Comparison of ENCODE assay signal across 23 cellular contexts in genomic region chr1:156886583-156887302, GRCh38. TPM values are rescaled to one million over a fixed set of nuclear protein-coding genes. Genes with fewer than 3 reads are reported as not detected.
DNase-seq lines count a peak whose midpoint lies in the region; ATAC-seq, FAIRE-seq and TF ChIP-seq lines count a peak whose summit lies in the region.
"Had no signal": no experiment of that assay in that cellular context is flagged by ENCODE, and none has a peak within 500 bp of the region (broad histone marks: within the 10 kb centered on the region; RNA-seq: fewer than 3 reads in every experiment).

No MANE protein-coding gene starts in this region.

- CTCF ChIA-PET in K562 (lab: Yijun Ruan, JAX; ENCODE audit: low intra/inter-chr PET ratio) = no interaction called here

- H3K9me2 ChIP-seq in GM23338 (ENCODE audit: insufficient read depth) = no peaks in the 10 kb centered on the region

- H3K27me3 ChIP-seq in GM23338 (ENCODE audit: insufficient read depth) = peaks cover 57% of the 10 kb centered on the region
- H3K27me3 ChIP-seq in K562 (ENCODE audit: control insufficient read depth in 2 of 2, insufficient read depth in 2 of 2, low read length in 2 of 2) = no peaks in the 10 kb centered on the region
- H3K27me3 ChIP-seq in effector memory CD4-positive, alpha-beta T cell (replicated peaks; ENCODE audit: control insufficient read depth, insufficient read depth, low read length, poor library complexity, severe bottlenecking) = no peaks in the 10 kb centered on the region
- H3K27me3 ChIP-seq: testis, vagina had no signal

- H3K4me3 Mint-ChIP-seq in GM23338 (peak overlapping the region; percentile 47; the same call in 2 of the 3 replicates), nephron (peak overlapping the region in 2 of 3 experiments; percentile 18 to 38)
- H3K4me3 Mint-ChIP-seq: CD4-positive, alpha-beta T cell; T-helper 1 cell treated with Interleukin-12 subunit alpha and Interleukin-12 subunit beta and Interleukin-4 antibody, amounts not matched to agents 30 μg/mL and 1 μg/mL, for 36 hours had no signal

- H3K4me1 Mint-ChIP-seq in GM23338 = peaks cover 56% of the 10 kb centered on the region
- peaks cover 58% of the 10 kb centered on the region for H3K4me1 Mint-ChIP-seq in nephron

- no TSS peak for BruUV-seq in K562 (replicated peaks; lab: Mats Ljungman, UMichigan)

- no peaks in the 10 kb centered on the region for H3F3A ChIP-seq in GM23338 (replicated peaks; ENCODE audit: low read depth)

- H2AFZ ChIP-seq in GM23338 = no peak overlapping the region
- H2AFZ ChIP-seq in K562 (ENCODE audit: low read depth, low read length) = no peak overlapping the region

- no peak for TF ChIP-seq POLR2A in K562 (conservative IDR thresholded peaks at IDR 0.05)

- 16% methylated on average over 5 of the region's 7 CpGs for WGBS in K562 (ENCODE audit: insufficient coverage, low coverage, missing lambda C conversion rate)

- intact Hi-C loops in K562 (cut with micrococcal nuclease) = no loop called here

- TF ChIP-seq CTCF in GM23338 (conservative IDR thresholded peaks at IDR 0.05; ENCODE audit: low read depth in 2 of 2) (no peak), K562 (IDR thresholded peaks at IDR 0.05 in 2 of 3, conservative IDR thresholded peaks at IDR 0.05 in 1 of 3; ENCODE audit: insufficient read depth in 2 of 3, low read depth in 1 of 3, low read length in 3 of 3) (no peak), nephron (IDR thresholded peaks at IDR 0.05; ENCODE audit: unreplicated experiment in 3 of 3) (no peak)

- H3K36me3 ChIP-seq in GM23338 (ENCODE audit: insufficient read depth) (no peaks in the 10 kb centered on the region), K562 (ENCODE audit: control insufficient read depth, insufficient read depth, low read length) (no peaks in the 10 kb centered on the region)
- H3K36me3 ChIP-seq in effector memory CD4-positive, alpha-beta T cell (ENCODE audit: control insufficient read depth, insufficient read depth, low read length) = no peaks in the 10 kb centered on the region
- H3K36me3 ChIP-seq: SJSA1, vagina had no signal

- H3K9me3 ChIP-seq in K562 (replicated peaks; ENCODE audit: control insufficient read depth, insufficient read depth, low read depth, low read length) = no peaks in the 10 kb centered on the region
- H3K9me3 ChIP-seq in effector memory CD4-positive, alpha-beta T cell (ENCODE audit: control insufficient read depth, low read length) = no peaks in the 10 kb centered on the region
- H3K9me3 ChIP-seq: psoas muscle, SJSA1, testis, vagina had no signal

- FAIRE-seq in K562 (lab: Jason Lieb, UNC) = peak; percentile 42
- FAIRE-seq: RCC 7860 had no signal

- no peaks in the 10 kb centered on the region for H3K9me3 Mint-ChIP-seq in GM23338
- H3K9me3 Mint-ChIP-seq in nephron = no peaks in the 10 kb centered on the region
- H3K9me3 Mint-ChIP-seq: CD4-positive, alpha-beta T cell; T-helper 1 cell treated with Interleukin-12 subunit alpha and Interleukin-12 subunit beta and Interleukin-4 antibody, amounts not matched to agents 30 μg/mL and 1 μg/mL, for 36 hours had no signal

- H4K20me1 ChIP-seq in GM23338 (replicated peaks; ENCODE audit: insufficient read depth) = no peaks in the 10 kb centered on the region
- no peaks in the 10 kb centered on the region for H4K20me1 ChIP-seq in K562 (replicated peaks; ENCODE audit: control insufficient read depth, insufficient read depth, low read length)

- in situ Hi-C loops in K562 (cut with MboI) = no loop called here

- no peak for ATAC-seq in GM23338
- no peak for ATAC-seq in K562
- ATAC-seq in GM19351 (IDR thresholded peaks at IDR 0.05; ENCODE audit: unreplicated experiment) = no peak
- ATAC-seq: psoas muscle had no signal

- H3K9me1 ChIP-seq in K562 (ENCODE audit: control insufficient read depth, insufficient read depth, low read length) = no peaks in the 10 kb centered on the region

- no peak overlapping the region for H3K27ac ChIP-seq in GM23338 (ENCODE audit: low read depth)
- H3K27ac ChIP-seq in K562 (ENCODE audit: extremely low read depth, low read depth, low read length) = no peak overlapping the region
- no peak overlapping the region for H3K27ac ChIP-seq in effector memory CD4-positive, alpha-beta T cell (ENCODE audit: insufficient read depth, low read length, poor library complexity, severe bottlenecking)
- H3K27ac ChIP-seq: 22Rv1, psoas muscle, SJSA1, testis, vagina had no signal

- no peak overlapping the region for H3K27ac Mint-ChIP-seq in GM23338
- H3K27ac Mint-ChIP-seq in nephron = peak overlapping the region; percentile 58 to 89 (median 75)
- H3K27ac Mint-ChIP-seq: CD4-positive, alpha-beta T cell; T-helper 1 cell treated with Interleukin-12 subunit alpha and Interleukin-12 subunit beta and Interleukin-4 antibody, amounts not matched to agents 30 μg/mL and 1 μg/mL, for 36 hours had no signal

- peaks cover 20% of the 10 kb centered on the region; the same call in 1 of the 2 replicates for H3K4me1 ChIP-seq in GM23338 (ENCODE audit: insufficient read depth)
- H3K4me1 ChIP-seq in K562 (replicated peaks in 1 of 2; ENCODE audit: control insufficient read depth in 2 of 2, insufficient read depth in 2 of 2, low read length in 2 of 2) = peaks cover 11 to 20% of the 10 kb centered on the region in 2 experiments; a peak in 4 of 5 replicates
- no peaks in the 10 kb centered on the region for H3K4me1 ChIP-seq in effector memory CD4-positive, alpha-beta T cell (ENCODE audit: control insufficient read depth, insufficient read depth, low read length, poor library complexity, severe bottlenecking)
- H3K4me1 ChIP-seq: psoas muscle, SJSA1, testis, vagina had no signal

- TF ChIP-seq EP300 in K562 (IDR thresholded peaks at IDR 0.05; ENCODE audit: low read length) = no peak

- no peaks in the 10 kb centered on the region; the same call in 2 of the 3 replicates for H3K36me3 Mint-ChIP-seq in GM23338 (ENCODE audit: low read depth)
- H3K36me3 Mint-ChIP-seq in nephron (ENCODE audit: low read depth) = no peaks in the 10 kb centered on the region

- no peak overlapping the region; a peak in 1 of 4 replicates for H3K9ac ChIP-seq in K562 (ENCODE audit: insufficient read depth in 1 of 2, low read depth in 2 of 2, low read length in 2 of 2)

- H3K27me3 Mint-ChIP-seq in GM23338 (ENCODE audit: insufficient read depth, low read depth, poor library complexity) (peaks cover 43% of the 10 kb centered on the region), nephron (ENCODE audit: low read depth) (peaks cover 42% of the 10 kb centered on the region)

- no peak for TF ChIP-seq RAD21 in K562 (CRISPR knock-in tag; conservative IDR thresholded peaks at IDR 0.05 in 1 of 2, IDR thresholded peaks at IDR 0.05 in 1 of 2)

- POLR2A ChIA-PET in K562 (lab: Yijun Ruan, JAX) = interaction anchor here (0.5 to 1.1 kb wide), 3 partner anchors 13 to 232 kb away, joined by 3 to 6 read pairs (median 4); no protein-coding TSS in a partner anchor

- H3K4me3 ChIP-seq in GM23338 (peak overlapping the region; percentile 38; the same call in 1 of the 2 replicates), K562 (no peak overlapping the region)
- H3K4me3 ChIP-seq in effector memory CD4-positive, alpha-beta T cell (ENCODE audit: insufficient read depth, low read depth, low read length, poor library complexity, severe bottlenecking) = no peak overlapping the region
- H3K4me3 ChIP-seq: psoas muscle, SJSA1, testis, vagina had no signal

- DNase-seq in DMS53 (lab: John Stamatoyannopoulos, UW) (peak; percentile 23), DMS53 treated with DMSO at 0.1 percent for 48 hours (lab: John Stamatoyannopoulos, UW; ENCODE audit: unreplicated experiment) (no peak), GM23338 (ENCODE audit: low spot score) (no peak), K562 (ENCODE audit: extremely low read depth in 1 of 4, low spot score in 3 of 4) (no peak), RKO (ENCODE audit: low spot score) (no peak)
- no peak for DNase-seq in effector memory CD4-positive, alpha-beta T cell
- DNase-seq: activated effector memory CD4-positive, alpha-beta T cell treated with anti-CD3 and anti-CD28 coated beads, Interleukin-2, amount 50 U/mL, for 16 hours; CD4-positive, alpha-beta T cell; IMR-90; NCI-H1048; NCI-H187; psoas muscle; stimulated activated naive CD4-positive, alpha-beta T cell treated with Interleukin-2 at 50 U/mL for 16 hours; testis had no signal

- H3K4me2 ChIP-seq in GM23338 = peak overlapping the region; percentile 65; the same call in 1 of the 2 replicates
- H3K4me2 ChIP-seq in K562 (ENCODE audit: insufficient read depth, low read length) = no peak overlapping the region

- H3K79me2 ChIP-seq in GM23338 (replicated peaks; ENCODE audit: insufficient read depth) (no peaks in the 10 kb centered on the region), K562 (ENCODE audit: control insufficient read depth, insufficient read depth, low read length) (no peaks in the 10 kb centered on the region)

RNA-seq across cellular contexts. Expression of gene PEAR1, which starts 6.8 kb away (rescaled TPM):
- 0.28 and 0.47 TPM in 2 replicates for total RNA-seq in GM23338 (2014; rRNA removed; shearing (Covaris generic))
- polyA plus RNA-seq in GM23338 (2016; fragmentation: Nextera tagmentation; extraction: Ambion mirVana) (0.10 and 0.47 TPM in 2 replicates), K562 (2011; rRNA removed) (13.9 and 16.6 TPM in 2 replicates), K562 (2014; fragmentation: Illumina TruSeq; extraction: Trizol) (6.8 and 9.8 TPM in 2 replicates), K562 (2014; fragmentation: Nextera tagmentation; extraction: Ambion mirVana) (1 to 10 TPM in 1 of 2 experiments, under 1 TPM in 1; 0.87 to 1.1 TPM), K562 (2014; rRNA removed) (7.0 and 9.1 TPM in 2 replicates)
- 6.2 and 13.8 TPM in 2 replicates for total RNA-seq in K562 (2011; cell fraction: chromatin; rRNA removed; ENCODE audit: low replicate concordance)
- 11.7 and 12.5 TPM in 2 replicates for total RNA-seq in K562 (2011; cell fraction: nucleolus; rRNA removed)
- 6.5 and 7.2 TPM in 2 replicates for total RNA-seq in K562 (2011; cell fraction: nucleoplasm; rRNA removed)
- total RNA-seq in K562 (2014; rRNA removed) (6.4 and 12.7 TPM in 2 replicates), K562 (2014; rRNA removed; fragmentation: Illumina TruSeq; extraction: Trizol) (2.5 and 2.6 TPM in 2 replicates), K562 (2015; rRNA removed; fragmentation: Illumina TruSeq; extraction: Trizol) (5.9 and 6.0 TPM in 2 replicates), K562 (2021) (5.2 and 6.1 TPM in 2 replicates)
- polyA plus RNA-seq in K562 (2011; cell fraction: cytosol; rRNA removed) = 17.4 and 33.0 TPM in 2 replicates
- 30.0 and 34.3 TPM in 2 replicates for polyA plus RNA-seq in K562 (2011; cell fraction: nucleus; rRNA removed)
- 5.5 and 7.2 TPM in 2 replicates for polyA plus RNA-seq in K562 (2012)
- polyA minus RNA-seq in K562 (2011; rRNA and poly(A)+ RNA removed) = 6.3 and 7.1 TPM in 2 replicates
- 7.3 and 8.2 TPM in 2 replicates for polyA minus RNA-seq in K562 (2011; cell fraction: cytosol; rRNA and poly(A)+ RNA removed)
- polyA minus RNA-seq in K562 (2011; cell fraction: nucleus; rRNA and poly(A)+ RNA removed) = 6.3 and 12.1 TPM in 2 replicates
- total RNA-seq: H4 had no signal

RNA-seq across cellular contexts. Expression of gene NTRK1, which starts 26.1 kb away (rescaled TPM):
- 0.08 and 0.42 TPM in 2 replicates for total RNA-seq in GM23338 (2014; rRNA removed; shearing (Covaris generic))
- 0.23 and 0.45 TPM in 2 replicates for polyA plus RNA-seq in GM23338 (2016; fragmentation: Nextera tagmentation; extraction: Ambion mirVana)
- total RNA-seq in K562 (2011; cell fraction: chromatin; rRNA removed; ENCODE audit: low replicate concordance) = 54.2 and 208 TPM in 2 replicates
- 116 and 182 TPM in 2 replicates for total RNA-seq in K562 (2011; cell fraction: nucleolus; rRNA removed)
- 78.5 and 79.4 TPM in 2 replicates for total RNA-seq in K562 (2011; cell fraction: nucleoplasm; rRNA removed)
- 22.4 and 23.1 TPM in 2 replicates for total RNA-seq in K562 (2014; rRNA removed)
- 3.3 and 4.8 TPM in 2 replicates for total RNA-seq in K562 (2014; rRNA removed; fragmentation: Illumina TruSeq; extraction: Trizol)
- 4.0 and 4.2 TPM in 2 replicates for total RNA-seq in K562 (2015; rRNA removed; fragmentation: Illumina TruSeq; extraction: Trizol)
- 28.0 and 30.0 TPM in 2 replicates for total RNA-seq in K562 (2021)
- polyA plus RNA-seq in K562 (2011; rRNA removed) = 18.2 and 21.5 TPM in 2 replicates
- polyA plus RNA-seq in K562 (2011; cell fraction: cytosol; rRNA removed) = 16.8 and 66.3 TPM in 2 replicates
- 93.6 and 258 TPM in 2 replicates for polyA plus RNA-seq in K562 (2011; cell fraction: nucleus; rRNA removed)
- 23.1 and 95.0 TPM in 2 replicates for polyA plus RNA-seq in K562 (2012)
- 7.9 and 16.1 TPM in 2 replicates for polyA plus RNA-seq in K562 (2014; fragmentation: Illumina TruSeq; extraction: Trizol)
- polyA plus RNA-seq in K562 (2014; fragmentation: Nextera tagmentation; extraction: Ambion mirVana) = 1 to 10 TPM in 1 of 2 experiments, under 1 TPM in 1; 0.46 to 2.3 TPM
- polyA plus RNA-seq in K562 (2014; rRNA removed) = 23.3 and 26.2 TPM in 2 replicates
- 5.4 and 15.6 TPM in 2 replicates for polyA minus RNA-seq in K562 (2011; rRNA and poly(A)+ RNA removed)
- 13.1 and 24.5 TPM in 2 replicates for polyA minus RNA-seq in K562 (2011; cell fraction: cytosol; rRNA and poly(A)+ RNA removed)
- polyA minus RNA-seq in K562 (2011; cell fraction: nucleus; rRNA and poly(A)+ RNA removed) = 19.4 and 42.9 TPM in 2 replicates
- total RNA-seq: IMR-90, lung microvascular endothelial cell, SJSA1 had no signal
- polyA plus RNA-seq: IMR-90 had no signal

RNA-seq across cellular contexts. Expression of gene INSRR, which starts 27.8 kb away (rescaled TPM):
- total RNA-seq in GM23338 (2014; rRNA removed; shearing (Covaris generic)) = not detected in 2 replicates
- polyA plus RNA-seq in GM23338 (2016; fragmentation: Nextera tagmentation; extraction: Ambion mirVana) (not detected in 2 replicates), K562 (2011; rRNA removed) (0.06 and 0.07 TPM in 2 replicates), K562 (2014; fragmentation: Illumina TruSeq; extraction: Trizol) (0.03 and 0.06 TPM in 2 replicates), K562 (2014; fragmentation: Nextera tagmentation; extraction: Ambion mirVana) (not detected), K562 (2014; rRNA removed) (0.07 and 0.12 TPM in 2 replicates)
- total RNA-seq in K562 (2011; cell fraction: chromatin; rRNA removed; ENCODE audit: low replicate concordance) = 0.14 and 1.6 TPM in 2 replicates
- total RNA-seq in K562 (2011; cell fraction: nucleolus; rRNA removed) = 0.66 and 0.67 TPM in 2 replicates
- 0.44 and 0.46 TPM in 2 replicates for total RNA-seq in K562 (2011; cell fraction: nucleoplasm; rRNA removed)
- total RNA-seq in K562 (2014; rRNA removed) (0.08 TPM in 1 of 2 replicates, not detected in the other), K562 (2014; rRNA removed; fragmentation: Illumina TruSeq; extraction: Trizol) (0.04 TPM in 1 of 2 replicates, not detected in the other), K562 (2015; rRNA removed; fragmentation: Illumina TruSeq; extraction: Trizol) (0.04 and 0.07 TPM in 2 replicates), K562 (2021) (0.18 TPM in 2 replicates)
- 0.04 and 0.16 TPM in 2 replicates for polyA plus RNA-seq in K562 (2011; cell fraction: cytosol; rRNA removed)
- 0.44 and 1.7 TPM in 2 replicates for polyA plus RNA-seq in K562 (2011; cell fraction: nucleus; rRNA removed)
- polyA plus RNA-seq in K562 (2012) = 0.25 and 0.83 TPM in 2 replicates
- polyA minus RNA-seq in K562 (2011; rRNA and poly(A)+ RNA removed) = 0.09 and 0.21 TPM in 2 replicates
- not detected in 2 replicates for polyA minus RNA-seq in K562 (2011; cell fraction: cytosol; rRNA and poly(A)+ RNA removed)
- polyA minus RNA-seq in K562 (2011; cell fraction: nucleus; rRNA and poly(A)+ RNA removed) = 0.33 and 0.81 TPM in 2 replicates
- total RNA-seq: CD4-positive, alpha-beta T cell; H4; IMR-90; lung microvascular endothelial cell; SJSA1; vagina had no signal
- polyA plus RNA-seq: IMR-90 had no signal

RNA-seq across cellular contexts. Expression of gene LRRC71, which starts 33.7 kb away (rescaled TPM):
- total RNA-seq in GM23338 (2014; rRNA removed; shearing (Covaris generic)) = not detected in 2 replicates
- polyA plus RNA-seq in GM23338 (2016; fragmentation: Nextera tagmentation; extraction: Ambion mirVana) (0.24 and 0.31 TPM in 2 replicates), K562 (2011; rRNA removed) (0.87 and 1.1 TPM in 2 replicates), K562 (2014; fragmentation: Illumina TruSeq; extraction: Trizol) (0.06 and 0.51 TPM in 2 replicates), K562 (2014; fragmentation: Nextera tagmentation; extraction: Ambion mirVana) (under 1 TPM; 0.23 to 0.38 TPM), K562 (2014; rRNA removed) (0.19 and 0.91 TPM in 2 replicates)
- total RNA-seq in K562 (2011; cell fraction: chromatin; rRNA removed; ENCODE audit: low replicate concordance) = 2.2 and 3.8 TPM in 2 replicates
- 2.5 and 4.9 TPM in 2 replicates for total RNA-seq in K562 (2011; cell fraction: nucleolus; rRNA removed)
- 2.4 and 2.8 TPM in 2 replicates for total RNA-seq in K562 (2011; cell fraction: nucleoplasm; rRNA removed)
- total RNA-seq in K562 (2014; rRNA removed) (0.64 TPM in 1 of 2 replicates, not detected in the other), K562 (2014; rRNA removed; fragmentation: Illumina TruSeq; extraction: Trizol) (0.22 and 0.51 TPM in 2 replicates), K562 (2015; rRNA removed; fragmentation: Illumina TruSeq; extraction: Trizol) (not detected in 2 replicates), K562 (2021) (0.45 and 1.2 TPM in 2 replicates)
- polyA plus RNA-seq in K562 (2011; cell fraction: cytosol; rRNA removed) = 0.99 and 1.4 TPM in 2 replicates
- polyA plus RNA-seq in K562 (2011; cell fraction: nucleus; rRNA removed) = 2.4 and 4.3 TPM in 2 replicates
- 0.90 and 0.99 TPM in 2 replicates for polyA plus RNA-seq in K562 (2012)
- 0.54 and 0.63 TPM in 2 replicates for polyA minus RNA-seq in K562 (2011; rRNA and poly(A)+ RNA removed)
- 1.5 TPM in 1 of 2 replicates, not detected in the other for polyA minus RNA-seq in K562 (2011; cell fraction: cytosol; rRNA and poly(A)+ RNA removed)
- 1.1 and 1.4 TPM in 2 replicates for polyA minus RNA-seq in K562 (2011; cell fraction: nucleus; rRNA and poly(A)+ RNA removed)
- total RNA-seq: CD4-positive, alpha-beta T cell; H4; IMR-90; psoas muscle; SJSA1; vagina had no signal
